In the genomic region with DNA sequence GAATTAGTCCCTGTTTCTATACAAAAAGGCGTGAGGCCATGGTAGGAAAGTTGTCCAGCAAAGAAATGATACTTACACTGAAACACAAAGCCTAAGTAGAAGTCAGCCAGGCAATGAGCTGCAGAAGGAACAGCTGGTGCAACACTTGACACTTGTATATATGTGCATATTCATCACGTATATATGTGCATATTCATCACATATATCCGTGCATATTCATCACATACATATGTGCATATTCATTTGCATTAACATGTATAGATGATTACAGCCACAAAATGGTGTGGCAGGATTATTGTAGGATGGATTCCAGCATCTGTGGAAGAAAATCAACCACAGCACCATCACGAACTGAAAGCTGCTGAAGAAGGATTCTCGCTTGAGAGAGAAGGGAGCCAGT, we compare ENCODE assay signal across 24 cellular contexts.
DNase-seq lines count a peak whose midpoint lies in the region; ATAC-seq, FAIRE-seq and TF ChIP-seq lines count a peak whose summit lies in the region.
"Had no signal": no experiment of that assay in that cellular context is flagged by ENCODE, and none has a peak within 500 bp of the region (broad histone marks: within the 10 kb centered on the region; RNA-seq: fewer than 3 reads in every experiment).

No MANE protein-coding gene starts in this region.

- H3K27me3 ChIP-seq in H1 (replicated peaks in 1 of 4; ENCODE audit: control insufficient read depth in 3 of 4, extremely low read depth in 1 of 4, insufficient read depth in 3 of 4, low read length in 3 of 4) = no peaks in the 10 kb centered on the region
- H3K27me3 ChIP-seq in skeletal muscle satellite cell (ENCODE audit: control insufficient read depth, insufficient read depth, low read length) = no peaks in the 10 kb centered on the region
- H3K27me3 ChIP-seq: BLaER1 had no signal

- H2BK12ac ChIP-seq in H1 (ENCODE audit: low read depth, low read length) = no peak overlapping the region

- no peak overlapping the region for H2BK20ac ChIP-seq in H1 (ENCODE audit: low read length)

- H2AK5ac ChIP-seq in H1 (ENCODE audit: low read depth, low read length) = no peak overlapping the region

- H3K56ac ChIP-seq in H1 (replicated peaks; ENCODE audit: insufficient read length, low read depth, low read length) = no peak overlapping the region

- H3K27ac ChIP-seq in H1 (ENCODE audit: low read depth, low read length) = no peak overlapping the region
- H3K27ac ChIP-seq: 22Rv1, BLaER1, C4-2B had no signal

- POLR2A ChIA-PET in H1 (lab: Charles Lee; ENCODE audit: partially characterized antibody) = no interaction called here
- POLR2A ChIA-PET in HEK293T (lab: Yijun Ruan, JAX) = no interaction called here

- no peak overlapping the region for H2AFZ ChIP-seq in H1 (ENCODE audit: low read length)

- TF ChIP-seq EP300 in H1 (IDR thresholded peaks at IDR 0.05; ENCODE audit: borderline replicate concordance in 1 of 2, low read depth in 2 of 2, low read length in 2 of 2) = no peak

- ATAC-seq in HG03439 (IDR thresholded peaks at IDR 0.05; ENCODE audit: unreplicated experiment) = no peak
- ATAC-seq: CD8-positive, alpha-beta T cell; GM12878; HCT116 had no signal

- H3K9ac ChIP-seq in H1 (replicated peaks in 1 of 4; ENCODE audit: extremely low read depth in 1 of 4, low read depth in 3 of 4, low read length in 3 of 4) (no peak overlapping the region), skeletal muscle satellite cell (ENCODE audit: low read depth, low read length) (no peak overlapping the region)
- H3K9ac ChIP-seq: BLaER1 had no signal

- H3K4me2 ChIP-seq in H1 (ENCODE audit: insufficient read depth in 1 of 2, low read depth in 2 of 2, low read length in 2 of 2) (no peak overlapping the region), skeletal muscle satellite cell (ENCODE audit: low read length) (peak overlapping the region; percentile 38)
- H3K4me2 ChIP-seq: BLaER1 had no signal

- H2BK120ac ChIP-seq in H1 (replicated peaks; ENCODE audit: low read depth, low read length) = no peak overlapping the region

- no peak for TF ChIP-seq POLR2A in H1 (IDR thresholded peaks at IDR 0.05; ENCODE audit: control extremely low read depth in 1 of 2, low read depth in 2 of 2, low read length in 2 of 2)

- H4K5ac ChIP-seq in H1 (ENCODE audit: insufficient read length, low read depth, low read length) = no peak overlapping the region

- no peak overlapping the region for H3K4ac ChIP-seq in H1 (replicated peaks; ENCODE audit: insufficient read length, low read depth, low read length)

- H3K79me1 ChIP-seq in H1 (ENCODE audit: low read depth, low read length) = no peaks in the 10 kb centered on the region

- no peaks in the 10 kb centered on the region for H4K20me1 ChIP-seq in H1 (replicated peaks in 1 of 2; ENCODE audit: control insufficient read depth in 1 of 2, insufficient read depth in 2 of 2, low read length in 2 of 2)
- H4K20me1 ChIP-seq: BLaER1 had no signal

- TF ChIP-seq RAD21 in H1 (IDR thresholded peaks at IDR 0.05 in 1 of 2, conservative IDR thresholded peaks at IDR 0.05 in 1 of 2; ENCODE audit: low read depth in 2 of 2, low read length in 2 of 2) = no peak

- H3K14ac ChIP-seq in H1 (ENCODE audit: insufficient read length) = no peak overlapping the region

- H3K79me2 ChIP-seq in H1 (ENCODE audit: control insufficient read depth in 1 of 2, insufficient read depth in 2 of 2, low read length in 2 of 2) = no peaks in the 10 kb centered on the region

- H3K23ac ChIP-seq in H1 (ENCODE audit: insufficient read length) = no peak overlapping the region

- WGBS in H1 (ENCODE audit: extremely low coverage in 1 of 2, insufficient coverage in 1 of 2, insufficient read length in 1 of 2, insufficient replicate concordance in 2 of 2, low coverage in 1 of 2, low lambda C conversion rate in 2 of 2, missing lambda C conversion rate in 1 of 2), 2 experiments = 89% methylated on average over 5 of the region's 5 CpGs; no CpG with 5 or more reads in 1 of the 2 experiments

- H2BK5ac ChIP-seq in H1 (ENCODE audit: low read depth, low read length) = no peak overlapping the region

- FAIRE-seq in D721Med (lab: Jason Lieb, UNC) = peak; percentile 69
- FAIRE-seq in HTR-8/SVneo (lab: Jason Lieb, UNC) = peak; percentile 69
- FAIRE-seq in H1 (lab: Jason Lieb, UNC) = no peak
- FAIRE-seq: A204.1, GM12878, GM19239 had no signal

- CTCF ChIA-PET in H1 (lab: Charles Lee; ENCODE audit: partially characterized antibody) = interaction anchor here (0.8 kb wide), 1 partner anchor 25 kb away, joined by 4 read pairs; no protein-coding TSS in a partner anchor
- CTCF ChIA-PET in HEK293T (lab: Yijun Ruan, JAX) = no interaction called here

- H3K36me3 ChIP-seq in H1 (ENCODE audit: control insufficient read depth in 2 of 4, insufficient read depth in 4 of 4, low read length in 3 of 4) (no peaks in the 10 kb centered on the region; a peak in 1 of 8 replicates), skeletal muscle satellite cell (ENCODE audit: insufficient read depth, low read length) (no peaks in the 10 kb centered on the region)
- H3K36me3 ChIP-seq: BLaER1 had no signal

- no peak overlapping the region for H4K91ac ChIP-seq in H1 (replicated peaks; ENCODE audit: insufficient read length, low read length)

- H3K9me3 ChIP-seq in H1 (ENCODE audit: insufficient read depth in 2 of 2, low read depth in 1 of 2, low read length in 1 of 2) (peaks cover 9 to 10% of the 10 kb centered on the region in 2 experiments), skeletal muscle satellite cell (replicated peaks; ENCODE audit: low read length) (no peaks in the 10 kb centered on the region)
- H3K9me3 ChIP-seq: Caco-2 had no signal

- H3K18ac ChIP-seq in H1 (ENCODE audit: extremely low read depth, low read length) = no peak overlapping the region

- H4K8ac ChIP-seq in H1 (ENCODE audit: extremely low read depth, insufficient read depth, low read length) = no peak overlapping the region

- H3K4me1 ChIP-seq in H1 (replicated peaks in 1 of 4; ENCODE audit: control insufficient read depth in 3 of 4, insufficient read depth in 4 of 4, low read length in 3 of 4) (0 out of 7 replicates have a peak, but pooled peaks cover 0 to 2% (median 0%) of the 10 kb centered on the region in 4 experiments), skeletal muscle satellite cell (ENCODE audit: control insufficient read depth, insufficient read depth, low read length) (peaks cover 1% of the 10 kb centered on the region)
- H3K4me1 ChIP-seq: BLaER1, Caco-2 had no signal

- no peaks in the 10 kb centered on the region for H3K23me2 ChIP-seq in H1 (ENCODE audit: low read depth, low read length)

- H3K4me3 ChIP-seq in H1 (ENCODE audit: extremely low read depth in 1 of 4, insufficient read depth in 2 of 4, low read depth in 3 of 4, low read length in 4 of 4) (no peak overlapping the region), skeletal muscle satellite cell (ENCODE audit: low read length) (no peak overlapping the region)
- H3K4me3 ChIP-seq: BLaER1, GM12878 had no signal

- no peak overlapping the region for H2BK15ac ChIP-seq in H1 (ENCODE audit: low read length)

- TF ChIP-seq CTCF in D721Med (IDR thresholded peaks at IDR 0.05; ENCODE audit: insufficient read depth, missing control alignments) (no peak), H1 (IDR thresholded peaks at IDR 0.05; ENCODE audit: control extremely low read depth in 1 of 3, insufficient read depth in 1 of 3, low read depth in 1 of 3, low read length in 3 of 3) (no peak)

- DNase-seq in D721Med (ENCODE audit: insufficient read length, low spot score) (no peak), HTR-8/SVneo (ENCODE audit: insufficient read length, low spot score) (no peak), H1 (ENCODE audit: low read depth in 1 of 2, low spot score in 2 of 2) (no peak), HEK293T (ENCODE audit: extremely low spot score) (no peak), middle frontal gyrus (ENCODE audit: extremely low spot score, low spot score) (no peak)
- DNase-seq: Caco-2; CD4-positive, CD25-positive, alpha-beta regulatory T cell; CD8-positive, alpha-beta T cell; DMS 273 treated with DMSO at 0.1 percent for 48 hours; DMS79; EL; GDM1; GOT3; H9; HFFc6 had no signal

TF ChIP-seq in H1, 55 proteins besides CTCF, POLR2A, EP300 and RAD21 (continues in another document):
- TF ChIP-seq, protein P1, sequence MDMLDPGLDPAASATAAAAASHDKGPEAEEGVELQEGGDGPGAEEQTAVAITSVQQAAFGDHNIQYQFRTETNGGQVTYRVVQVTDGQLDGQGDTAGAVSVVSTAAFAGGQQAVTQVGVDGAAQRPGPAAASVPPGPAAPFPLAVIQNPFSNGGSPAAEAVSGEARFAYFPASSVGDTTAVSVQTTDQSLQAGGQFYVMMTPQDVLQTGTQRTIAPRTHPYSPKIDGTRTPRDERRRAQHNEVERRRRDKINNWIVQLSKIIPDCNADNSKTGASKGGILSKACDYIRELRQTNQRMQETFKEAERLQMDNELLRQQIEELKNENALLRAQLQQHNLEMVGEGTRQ (IDR thresholded peaks at IDR 0.05; ENCODE audit: low read length) = no peak
- no peak for TF ChIP-seq RFX5 (IDR thresholded peaks at IDR 0.05; ENCODE audit: borderline replicate concordance, low read depth, low read length)

TF ChIP-seq in HEK293T, 16 proteins besides CTCF, POLR2A, EP300 and RAD21:
- TF ChIP-seq TARDBP (IDR thresholded peaks at IDR 0.05) (no peak), LEF1 (IDR thresholded peaks at IDR 0.05; ENCODE audit: borderline replicate concordance) (no peak), HDGF (IDR thresholded peaks at IDR 0.05; ENCODE audit: borderline replicate concordance) (no peak), FOXM1 (IDR thresholded peaks at IDR 0.05; ENCODE audit: borderline replicate concordance) (no peak), BHLHE40 (IDR thresholded peaks at IDR 0.05; ENCODE audit: borderline replicate concordance) (no peak), FOXA1 (IDR thresholded peaks at IDR 0.05) (no peak), ZNF384 (IDR thresholded peaks at IDR 0.05) (no peak), CTBP1 (IDR thresholded peaks at IDR 0.05; ENCODE audit: borderline replicate concordance) (no peak), ELF4 (IDR thresholded peaks at IDR 0.05) (no peak), NFRKB (IDR thresholded peaks at IDR 0.05) (no peak), L3MBTL2 (conservative IDR thresholded peaks at IDR 0.05) (no peak), FOXK2 (IDR thresholded peaks at IDR 0.05) (no peak), SUZ12 (IDR thresholded peaks at IDR 0.05) (no peak), SP1 (IDR thresholded peaks at IDR 0.05) (no peak), ARNT (IDR thresholded peaks at IDR 0.05) (no peak)
- TF ChIP-seq, protein P2, sequence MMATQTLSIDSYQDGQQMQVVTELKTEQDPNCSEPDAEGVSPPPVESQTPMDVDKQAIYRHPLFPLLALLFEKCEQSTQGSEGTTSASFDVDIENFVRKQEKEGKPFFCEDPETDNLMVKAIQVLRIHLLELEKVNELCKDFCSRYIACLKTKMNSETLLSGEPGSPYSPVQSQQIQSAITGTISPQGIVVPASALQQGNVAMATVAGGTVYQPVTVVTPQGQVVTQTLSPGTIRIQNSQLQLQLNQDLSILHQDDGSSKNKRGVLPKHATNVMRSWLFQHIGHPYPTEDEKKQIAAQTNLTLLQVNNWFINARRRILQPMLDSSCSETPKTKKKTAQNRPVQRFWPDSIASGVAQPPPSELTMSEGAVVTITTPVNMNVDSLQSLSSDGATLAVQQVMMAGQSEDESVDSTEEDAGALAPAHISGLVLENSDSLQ (IDR thresholded peaks at IDR 0.05) = no peak
